Comparison of ENCODE assay signal across 31 cellular contexts in the genomic region with DNA sequence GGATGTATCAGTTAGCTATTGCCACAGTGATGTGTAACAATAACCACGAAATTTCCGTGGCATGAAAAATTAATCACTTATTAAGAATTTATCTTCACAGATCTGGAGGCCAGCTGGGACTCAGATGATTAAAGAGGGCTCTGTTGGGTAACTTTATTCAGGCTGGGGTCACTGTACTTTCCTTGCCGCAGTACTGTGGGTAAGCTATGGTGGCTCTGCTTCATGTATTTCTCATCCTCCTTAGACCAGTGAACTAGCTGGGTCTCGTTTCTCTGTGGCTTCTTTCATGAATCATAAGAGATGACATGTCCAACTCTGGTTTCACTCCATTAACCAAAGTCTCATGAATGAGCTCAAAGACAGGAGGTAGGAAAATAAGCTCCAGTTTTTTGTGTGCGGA. TPM values are rescaled to one million over a fixed set of nuclear protein-coding genes. Genes with fewer than 3 reads are reported as not detected.
DNase-seq lines count a peak whose midpoint lies in the region; ATAC-seq, FAIRE-seq and TF ChIP-seq lines count a peak whose summit lies in the region.
"Had no signal": no experiment of that assay in that cellular context is flagged by ENCODE, and none has a peak within 500 bp of the region (broad histone marks: within the 10 kb centered on the region; RNA-seq: fewer than 3 reads in every experiment).

No MANE protein-coding gene starts in this region.

- FAIRE-seq in frontal cortex (lab: Jason Lieb, UNC), result no peak
- FAIRE-seq: keratinocyte had no signal

- in situ Hi-C loops in Caki2 (cut with HindIII; ENCODE audit: low pct_unique_long_range_greater_than_20kb, low sequenced_read_pairs), result no loop called here
- in situ Hi-C loops in HAP-1 (cut with MboI; ENCODE audit: low sequenced_read_pairs), result no loop called here

- H3K4me1 ChIP-seq in HAP-1, result peaks cover 9% of the 10 kb centered on the region
- H3K4me1 ChIP-seq: colonic mucosa, esophagus squamous epithelium, lower lobe of right lung, parathyroid adenoma, stomach, tibial nerve had no signal

- no peaks in the 10 kb centered on the region for H3K36me3 ChIP-seq in HAP-1 (replicated peaks)
- H3K36me3 ChIP-seq: colonic mucosa, esophagus squamous epithelium, lower lobe of right lung, stomach, tibial nerve had no signal

- H3K4me3 ChIP-seq in epithelial cell of proximal tubule (ENCODE audit: low read depth, low read length), result no peak overlapping the region
- H3K4me3 ChIP-seq in HAP-1, result no peak overlapping the region
- H3K4me3 ChIP-seq: colonic mucosa, esophagus squamous epithelium, lower lobe of right lung, mucosa of descending colon, SK-N-MC, stomach, tibial nerve had no signal

- no peaks in the 10 kb centered on the region for H3K27me3 ChIP-seq in HAP-1 (ENCODE audit: low read depth)
- H3K27me3 ChIP-seq: colonic mucosa, esophagus squamous epithelium, tibial nerve had no signal

- DNase-seq in Caki2 (ENCODE audit: low read depth) (peak; percentile 5), epithelial cell of proximal tubule (ENCODE audit: low read depth) (peak; percentile 41), superior temporal gyrus (ENCODE audit: extremely low spot score) (no peak), NCI-H226 (no peak), HAP-1 (ENCODE audit: low spot score in 2 of 2) (no peak), frontal cortex (ENCODE audit: low spot score in 2 of 2) (no peak)
- DNase-seq: activated CD4-positive, alpha-beta T cell treated with anti-CD3 and anti-CD28 coated beads for 48 hours; activated T-cell treated with anti-CD3 and anti-CD28 coated beads, Interleukin-2, amount 50 U/mL, for 4 hours; AML-193; CD4-positive, alpha-beta memory T cell; colonic mucosa; effector memory CD8-positive, alpha-beta T cell; esophagus squamous epithelium; IMR-90; lower lobe of right lung; mucosa of descending colon; NCI-H1092; NCI-H2029; stimulated activated CD4-positive, alpha-beta T cell treated with anti-CD3 and anti-CD28 coated beads, Interleukin-15, amount 100 ng/mL, for 24 hours; stomach; T-helper 17 cell had no signal

- no peaks in the 10 kb centered on the region for H3K9me3 ChIP-seq in HAP-1
- H3K9me3 ChIP-seq: colonic mucosa, esophagus squamous epithelium, lower lobe of right lung, mucosa of descending colon, tibial nerve had no signal

- TF ChIP-seq CTCF in epithelial cell of proximal tubule (conservative IDR thresholded peaks at IDR 0.05; ENCODE audit: low read depth, low read length), result no peak

- ATAC-seq in GM21786 (IDR thresholded peaks at IDR 0.05; ENCODE audit: unreplicated experiment), result peak; percentile 52
- peak; percentile 87 for ATAC-seq in HG03196 (IDR thresholded peaks at IDR 0.05; ENCODE audit: unreplicated experiment)
- ATAC-seq: activated T-cell treated with anti-CD3 and anti-CD28 coated beads, Interleukin-2, amount 50 U/mL, for 4 hours; effector memory CD8-positive, alpha-beta T cell; HCT116; lower lobe of right lung; mucosa of descending colon; sciatic nerve; T-helper 17 cell had no signal

RNA-seq across cellular contexts. Expression of a gene that starts 13.5 kb away (rescaled TPM):
- not detected in 2 replicates for total RNA-seq in Caki2 (2014; rRNA removed; shearing (Covaris generic); ENCODE audit: low replicate concordance)
- total RNA-seq in epithelial cell of proximal tubule (not detected in 2 replicates), frontal cortex (not detected)
- total RNA-seq: A172; activated T-cell treated with anti-CD3 and anti-CD28 coated beads, Interleukin-2, amount 50 U/mL, for 4 hours; CD4-positive, alpha-beta memory T cell; colonic mucosa; esophagus squamous epithelium; G401; IMR-90; lower lobe of right lung; mucosa of descending colon; sciatic nerve; stomach; T-helper 17 cell; tibial nerve had no signal

Comparison
In these comparisons a context has a peak if more than half of its experiments do, and no peak if none do; other contexts are left out.
1. DNase-seq: peak in Caki2 (single experiment) and epithelial cell of proximal tubule (single experiment); none in superior temporal gyrus (single experiment), NCI-H226 (single experiment), HAP-1 (0 of 2) and frontal cortex (0 of 2).